8 cellular contexts compared by ENCODE assay signal in the genomic region with DNA sequence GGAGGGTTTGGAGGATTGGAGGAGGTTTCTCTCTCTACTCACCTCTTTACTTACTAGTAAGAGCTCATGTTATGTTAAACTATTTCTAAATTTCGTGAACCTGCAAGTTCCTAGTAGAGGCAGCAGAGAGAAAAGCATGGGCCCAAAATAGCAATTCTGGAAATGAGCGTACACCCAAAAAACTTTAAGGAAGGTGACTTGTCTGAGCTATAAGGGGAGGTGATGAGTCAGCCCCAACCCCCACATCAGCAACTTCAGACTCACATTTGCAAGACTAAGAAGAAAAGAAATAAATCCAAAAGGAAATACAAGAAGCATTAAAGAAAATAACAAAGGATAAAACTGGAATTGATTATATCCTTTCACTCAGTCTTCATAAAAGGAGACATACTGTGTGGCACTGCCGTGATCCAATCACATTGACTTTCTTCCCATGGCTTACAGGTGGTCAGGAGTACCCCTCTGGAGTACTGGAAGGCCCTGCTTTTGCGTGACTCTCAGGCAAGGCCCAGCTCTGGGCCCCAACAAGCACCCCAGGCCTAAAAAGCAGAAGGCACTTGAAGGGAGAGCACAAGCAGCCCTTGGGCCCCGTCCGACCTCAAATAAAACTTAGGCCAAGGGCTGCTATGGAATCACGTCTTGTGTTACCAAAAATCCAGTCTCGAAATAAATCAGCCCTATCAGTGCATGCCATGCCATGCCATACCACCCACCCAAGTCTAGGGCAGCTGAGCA. TPM values are rescaled to one million over a fixed set of nuclear protein-coding genes. Genes with fewer than 3 reads are reported as not detected.
DNase-seq lines count a peak whose midpoint lies in the region; ATAC-seq and TF ChIP-seq lines count a peak whose summit lies in the region.

No MANE protein-coding gene starts in this region.

- H3K4me1 Mint-ChIP-seq in naive B cell = peaks cover 59 to 95% (median 85%) of the 10 kb centered on the region in 3 donors

- H3K27me3 Mint-ChIP-seq in naive B cell = no peaks in the 10 kb centered on the region

- no peaks in the 10 kb centered on the region for H3K27me3 ChIP-seq in suprapubic skin

- H3K4me1 ChIP-seq in suprapubic skin = peaks cover 79% of the 10 kb centered on the region

- DNase-seq in stimulated activated naive CD4-positive, alpha-beta T cell treated with Interleukin-2 at 50 U/mL for 16 hours (lab: John Stamatoyannopoulos, UW) = peak; percentile 50
- no peak for DNase-seq in stimulated activated naive CD4-positive, alpha-beta T cell (lab: John Stamatoyannopoulos, UW)
- no peak for DNase-seq in naive B cell
- DNase-seq in left cardiac atrium = no peak
- DNase-seq in suprapubic skin (ENCODE audit: low spot score in 2 of 2) = no peak
- DNase-seq in NCI-H2107 (lab: John Stamatoyannopoulos, UW) = no peak

- H3K9me3 ChIP-seq in suprapubic skin = no peaks in the 10 kb centered on the region

- no peaks in the 10 kb centered on the region for H3K36me3 ChIP-seq in suprapubic skin

- H3K9me3 Mint-ChIP-seq in naive B cell = no peaks in the 10 kb centered on the region

- peak overlapping the region in 3 of 8 donors; percentile 13 to 47 (median 26) for H3K4me3 Mint-ChIP-seq in naive B cell

- intact Hi-C loops in left cardiac atrium (cut with DNase I) = loop anchor here in 1 of 2 donors (5.0 kb wide), 1 partner anchor 38 kb away; no protein-coding TSS in a partner anchor

- no peak for TF ChIP-seq CTCF in suprapubic skin (IDR thresholded peaks at IDR 0.05)

- no peaks in the 10 kb centered on the region for H3K36me3 Mint-ChIP-seq in naive B cell

- H3K27ac ChIP-seq in angular gyrus (ENCODE audit: low read depth, low read length) = peak overlapping the region; percentile 77
- no peak overlapping the region for H3K27ac ChIP-seq in suprapubic skin

- no peak overlapping the region for H3K4me3 ChIP-seq in suprapubic skin

- peak overlapping the region; percentile 12 to 88 (median 77) for H3K27ac Mint-ChIP-seq in naive B cell

- no peak for ATAC-seq in naive B cell (ENCODE audit: low read depth in 2 of 2)
- no peak for ATAC-seq in left cardiac atrium
- no peak for ATAC-seq in GM18907 (IDR thresholded peaks at IDR 0.05; ENCODE audit: unreplicated experiment)

- TF ChIP-seq POLR2A in suprapubic skin (IDR thresholded peaks at IDR 0.05) = no peak

- no peak for TF ChIP-seq EP300 in suprapubic skin (IDR thresholded peaks at IDR 0.05)

- WGBS in suprapubic skin = 73% methylated on average over 8 of the region's 8 CpGs

RNA-seq across cellular contexts. Expression of gene PACSIN2, which starts 14.3 kb away (rescaled TPM):
- 10 to 100 TPM; 30.9 to 43.4 (median 37.3) TPM for polyA plus RNA-seq in naive B cell (ENCODE audit: low read depth in 6 of 6)
- total RNA-seq in left cardiac atrium (10 to 100 TPM; 55.8 to 62.9 TPM), suprapubic skin (10 to 100 TPM; 38.9 to 74.8 (median 55.3) TPM)
